8 cellular contexts compared by ENCODE assay signal in genomic region chr2:246489-247145, GRCh38. TPM values are rescaled to one million over a fixed set of nuclear protein-coding genes. Genes with fewer than 3 reads are reported as not detected.
DNase-seq lines count a peak whose midpoint lies in the region; ATAC-seq, FAIRE-seq and TF ChIP-seq lines count a peak whose summit lies in the region.

No MANE protein-coding gene starts in this region.

- peaks cover 46% of the 10 kb centered on the region for H3K36me3 Mint-ChIP-seq in endodermal cell (ENCODE audit: low read depth)
- peaks cover 62% of the 10 kb centered on the region for H3K36me3 Mint-ChIP-seq in nephron progenitor cell (ENCODE audit: low read depth)
- H3K36me3 Mint-ChIP-seq in activated T-helper 17 cell treated with anti-CD3 and anti-CD28 coated beads, Interleukin-2, amount 50 U/mL, for 72 hours (ENCODE audit: low read depth) = peaks cover 67% of the 10 kb centered on the region

- H3K27ac ChIP-seq in A549 = no peak overlapping the region
- no peak overlapping the region for H3K27ac ChIP-seq in HL-60 (replicated peaks)
- H3K27ac ChIP-seq in PC-9 = no peak overlapping the region
- no peak overlapping the region for H3K27ac ChIP-seq in endodermal cell (ENCODE audit: low read depth, low read length)

- no peaks in the 10 kb centered on the region for H4K20me1 ChIP-seq in PC-9 (ENCODE audit: insufficient read depth)

- H3K9me3 ChIP-seq in A549 = 0 out of 3 replicates have a peak, but pooled peaks cover 2% of the 10 kb centered on the region
- H3K9me3 ChIP-seq in PC-9 (ENCODE audit: insufficient read depth, low read depth) = peaks cover 5% of the 10 kb centered on the region
- no peaks in the 10 kb centered on the region for H3K9me3 ChIP-seq in endodermal cell (ENCODE audit: control insufficient read depth, low read length)

- peak; percentile 78 to 85 for ATAC-seq in A549
- no peak for ATAC-seq in activated T-helper 17 cell treated with anti-CD3 and anti-CD28 coated beads, Interleukin-2, amount 50 U/mL, for 72 hours (replicated peaks)

- H3K27me3 ChIP-seq in HL-60 (ENCODE audit: insufficient read depth, poor library complexity, severe bottlenecking) = no peaks in the 10 kb centered on the region
- no peaks in the 10 kb centered on the region for H3K27me3 ChIP-seq in PC-9 (ENCODE audit: insufficient read depth, low read depth)
- H3K27me3 ChIP-seq in endodermal cell (ENCODE audit: control insufficient read depth, insufficient read depth, low read length, poor library complexity, severe bottlenecking) = no peaks in the 10 kb centered on the region

- DNase-seq in A549 (ENCODE audit: low read depth in 1 of 2, low spot score in 1 of 2) (peak in 1 of 2 experiments; percentile 71), EL (peak; percentile 60), HL-60 (ENCODE audit: low read depth in 1 of 2, low spot score in 1 of 2) (peak in 1 of 2 experiments; percentile 50), PC-9 (peak; percentile 25 to 46), endodermal cell (peak; percentile 62), nephron progenitor cell (peak; percentile 23), posterior vena cava (ENCODE audit: low spot score) (no peak)

- H3K4me3 Mint-ChIP-seq in endodermal cell (no peak overlapping the region), nephron progenitor cell (no peak overlapping the region)
- H3K4me3 Mint-ChIP-seq in activated T-helper 17 cell treated with anti-CD3 and anti-CD28 coated beads, Interleukin-2, amount 50 U/mL, for 72 hours = no peak overlapping the region

- H3K27me3 Mint-ChIP-seq in endodermal cell (ENCODE audit: insufficient read depth) = no peaks in the 10 kb centered on the region
- no peaks in the 10 kb centered on the region for H3K27me3 Mint-ChIP-seq in nephron progenitor cell (ENCODE audit: low read depth, poor library complexity)
- H3K27me3 Mint-ChIP-seq in activated T-helper 17 cell treated with anti-CD3 and anti-CD28 coated beads, Interleukin-2, amount 50 U/mL, for 72 hours = no peaks in the 10 kb centered on the region

- H3K9ac ChIP-seq in endodermal cell (ENCODE audit: extremely low read depth, low read length, poor library complexity, severe bottlenecking) = no peak overlapping the region

- intact Hi-C loops in PC-9 (cut with micrococcal nuclease; ENCODE audit: unreplicated experiment) (loop anchor here (1.0 kb wide), 1 partner anchor 391 kb away; no protein-coding TSS in a partner anchor), posterior vena cava (cut with DNase I) (no loop called here)

- H3K4me1 Mint-ChIP-seq in endodermal cell (no peaks in the 10 kb centered on the region), nephron progenitor cell (peaks cover 10% of the 10 kb centered on the region)
- peaks cover 4% of the 10 kb centered on the region for H3K4me1 Mint-ChIP-seq in activated T-helper 17 cell treated with anti-CD3 and anti-CD28 coated beads, Interleukin-2, amount 50 U/mL, for 72 hours

- no peaks in the 10 kb centered on the region for H3K79me2 ChIP-seq in PC-9 (ENCODE audit: low read depth)

- CTCF ChIA-PET in A549 (lab: Yijun Ruan, JAX) = interaction anchor here (0.8 to 2.7 kb wide), 12 partner anchors 9 to 392 kb away, joined by 3 to 13 read pairs (median 4); no protein-coding TSS in a partner anchor
- CTCF ChIA-PET in PC-9 (lab: Charles Lee) = no interaction called here

- TF ChIP-seq CTCF in A549 (IDR thresholded peaks at IDR 0.05) (peak; percentile 71), HL-60 (IDR thresholded peaks at IDR 0.05; ENCODE audit: insufficient read depth, low read length) (peak; percentile 16), PC-9 (conservative IDR thresholded peaks at IDR 0.05) (peak; percentile 75), endodermal cell (conservative IDR thresholded peaks at IDR 0.05) (peak; percentile 82), nephron progenitor cell (IDR thresholded peaks at IDR 0.05) (peak; percentile 44)

- peaks cover 8% of the 10 kb centered on the region for H3F3A ChIP-seq in PC-9 (ENCODE audit: insufficient read depth, low read depth)

- no peak overlapping the region for H3K27ac Mint-ChIP-seq in endodermal cell
- no peak overlapping the region for H3K27ac Mint-ChIP-seq in nephron progenitor cell
- H3K27ac Mint-ChIP-seq in activated T-helper 17 cell treated with anti-CD3 and anti-CD28 coated beads, Interleukin-2, amount 50 U/mL, for 72 hours = no peak overlapping the region

- WGBS in A549 (ENCODE audit: missing lambda C conversion rate) = 45% methylated on average over 6 of the region's 6 CpGs
- WGBS in endodermal cell (ENCODE audit: insufficient coverage in 1 of 2, insufficient read length in 1 of 2), 2 experiments = 70 to 77% methylated on average over 4 to 6 of the region's 6 CpGs

- POLR2A ChIA-PET in A549 (lab: Yijun Ruan, JAX) = no interaction called here
- POLR2A ChIA-PET in PC-9 (lab: Charles Lee; ENCODE audit: unreplicated experiment) = no interaction called here

- H2AFZ ChIP-seq in PC-9 = no peak overlapping the region

- peak; percentile 37 to 44; a peak in 3 of 5 replicates for TF ChIP-seq RAD21 in A549 (conservative IDR thresholded peaks at IDR 0.05 in 1 of 2, IDR thresholded peaks at IDR 0.05 in 1 of 2)

- no peaks in the 10 kb centered on the region for H3K9me2 ChIP-seq in PC-9 (ENCODE audit: insufficient read depth)

- no peaks in the 10 kb centered on the region for H3K4me1 ChIP-seq in A549
- H3K4me1 ChIP-seq in PC-9 (replicated peaks; ENCODE audit: insufficient read depth) = no peaks in the 10 kb centered on the region
- H3K4me1 ChIP-seq in endodermal cell (ENCODE audit: control insufficient read depth, insufficient read depth, low read length) = no peaks in the 10 kb centered on the region

- peaks cover 50% of the 10 kb centered on the region for H3K36me3 ChIP-seq in PC-9 (ENCODE audit: low read depth)
- H3K36me3 ChIP-seq in endodermal cell (ENCODE audit: control insufficient read depth, insufficient read depth, low read length) = no peaks in the 10 kb centered on the region

- BruUV-seq in PC-9 (replicated peaks; lab: Mats Ljungman, UMichigan) = no TSS peak

- no peak overlapping the region for H3K4me3 ChIP-seq in A549
- no peak overlapping the region for H3K4me3 ChIP-seq in HL-60 (replicated peaks; ENCODE audit: insufficient read depth, low read length)
- H3K4me3 ChIP-seq in PC-9 = no peak overlapping the region
- no peak overlapping the region for H3K4me3 ChIP-seq in endodermal cell (ENCODE audit: low read length)

- H3K4me2 ChIP-seq in A549 (no peak overlapping the region), PC-9 (no peak overlapping the region)

- TF ChIP-seq EP300 in A549 (IDR thresholded peaks at IDR 0.05) = no peak

- no peak for FAIRE-seq in A549 (lab: Jason Lieb, UNC)

- H3K9me3 Mint-ChIP-seq in endodermal cell (no peaks in the 10 kb centered on the region), nephron progenitor cell (no peaks in the 10 kb centered on the region)
- no peaks in the 10 kb centered on the region for H3K9me3 Mint-ChIP-seq in activated T-helper 17 cell treated with anti-CD3 and anti-CD28 coated beads, Interleukin-2, amount 50 U/mL, for 72 hours

- TF ChIP-seq POLR2A in A549 (IDR thresholded peaks at IDR 0.05; ENCODE audit: low read length) = no peak

TF ChIP-seq in A549, 52 proteins besides CTCF, POLR2A, EP300 and RAD21:
- TF ChIP-seq SMC3 (IDR thresholded peaks at IDR 0.05) = peak; percentile 52; the same call in 2 of the 3 replicates
- no peak for TF ChIP-seq POLR2AphosphoS2 (conservative IDR thresholded peaks at IDR 0.05; ENCODE audit: low read length)

RNA-seq across cellular contexts. Expression of gene SH3YL1, which starts 17.2 kb away (rescaled TPM):
- 19.5 and 23.9 TPM in 2 replicates for polyA plus RNA-seq in A549 (2011; rRNA removed)
- 4.4 and 5.0 TPM in 2 replicates for polyA plus RNA-seq in A549 (2012; cell fraction: cytosol; rRNA removed)
- 6.1 and 9.2 TPM in 2 replicates for polyA plus RNA-seq in A549 (2012; cell fraction: nucleus; rRNA removed)
- 12.8 to 13.9 TPM (median 13.5 TPM) in 3 replicates for polyA plus RNA-seq in A549 (2017; fragmentation: RNase III; extraction: RNeasy Plus Mini Kit Qiagen cat#74134 plus additional on column Dnase treatment)
- polyA minus RNA-seq in A549 (2011; rRNA and poly(A)+ RNA removed) = 8.1 and 12.2 TPM in 2 replicates
- total RNA-seq in PC-9 (2021) = 84.7 and 102 TPM in 2 replicates
- 10 to 100 TPM; 33.6 to 39.0 TPM for total RNA-seq in endodermal cell
- 39.0 TPM for polyA plus RNA-seq in endodermal cell (2013, experiment 1 of 2)
- polyA plus RNA-seq in endodermal cell (2013, experiment 2 of 2) = 30.5 TPM
- total RNA-seq in activated T-helper 17 cell treated with anti-CD3 and anti-CD28 coated beads, Interleukin-2, amount 50 U/mL, for 72 hours = 10 to 100 TPM; 16.2 to 40.0 TPM
- total RNA-seq in posterior vena cava = 10 to 100 TPM; 21.1 to 27.3 TPM

RNA-seq across cellular contexts. Expression of gene ACP1, which starts 18.1 kb away (rescaled TPM):
- polyA plus RNA-seq in A549 (2011; rRNA removed) = 266 and 338 TPM in 2 replicates
- polyA plus RNA-seq in A549 (2012; cell fraction: cytosol; rRNA removed) = 149 and 162 TPM in 2 replicates
- 40.4 and 64.8 TPM in 2 replicates for polyA plus RNA-seq in A549 (2012; cell fraction: nucleus; rRNA removed)
- 204 to 228 TPM (median 213 TPM) in 3 replicates for polyA plus RNA-seq in A549 (2017; fragmentation: RNase III; extraction: RNeasy Plus Mini Kit Qiagen cat#74134 plus additional on column Dnase treatment)
- 142 and 157 TPM in 2 replicates for polyA minus RNA-seq in A549 (2011; rRNA and poly(A)+ RNA removed)
- 115 and 116 TPM in 2 replicates for total RNA-seq in PC-9 (2021)
- 100 to 1,000 TPM; 111 to 144 TPM for total RNA-seq in endodermal cell
- 171 TPM for polyA plus RNA-seq in endodermal cell (2013, experiment 1 of 2)
- polyA plus RNA-seq in endodermal cell (2013, experiment 2 of 2) = 164 TPM
- 100 to 1,000 TPM; 116 to 156 TPM for total RNA-seq in activated T-helper 17 cell treated with anti-CD3 and anti-CD28 coated beads, Interleukin-2, amount 50 U/mL, for 72 hours
- 10 to 100 TPM; 50.9 to 54.0 TPM for total RNA-seq in posterior vena cava

RNA-seq across cellular contexts. Expression of gene ALKAL2, which starts 41.3 kb away (rescaled TPM):
- polyA plus RNA-seq in A549 (2011; rRNA removed) (not detected in 2 replicates), A549 (2017; fragmentation: RNase III; extraction: RNeasy Plus Mini Kit Qiagen cat#74134 plus additional on column Dnase treatment) (not detected in 3 replicates)
- not detected in 2 replicates for polyA plus RNA-seq in A549 (2012; cell fraction: cytosol; rRNA removed)
- polyA plus RNA-seq in A549 (2012; cell fraction: nucleus; rRNA removed) = not detected in 2 replicates
- not detected in 2 replicates for polyA minus RNA-seq in A549 (2011; rRNA and poly(A)+ RNA removed)
- total RNA-seq in PC-9 (2021) (not detected in 2 replicates), endodermal cell (under 1 TPM; 0.44 to 0.53 TPM), posterior vena cava (10 to 100 TPM; 63.8 to 64.2 TPM)
- 4.5 TPM for polyA plus RNA-seq in endodermal cell (2013, experiment 1 of 2)
- polyA plus RNA-seq in endodermal cell (2013, experiment 2 of 2) = 5.1 TPM
- not detected for total RNA-seq in activated T-helper 17 cell treated with anti-CD3 and anti-CD28 coated beads, Interleukin-2, amount 50 U/mL, for 72 hours

Comparison
In these comparisons a context has a peak if more than half of its experiments do, and no peak if none do; other contexts are left out.
1. CTCF ChIP-seq: peak in every context shown above with its lines; median percentile 82 in endodermal cell; 75 in PC-9; 71 in A549; 44 in nephron progenitor cell; 16 in HL-60.
2. RNA of gene ALKAL2, which starts 41.3 kb away (total RNA-seq): 63.8 to 64.2 TPM in posterior vena cava; 0.44 to 0.53 TPM in endodermal cell, not detected in PC-9 and not detected in activated T-helper 17 cell treated with anti-CD3 and anti-CD28 coated beads, Interleukin-2, amount 50 U/mL, for 72 hours; every median in the first group is over 10 times any median in the second.